ENCODE assay signal across 8 cellular contexts in the genomic region with DNA sequence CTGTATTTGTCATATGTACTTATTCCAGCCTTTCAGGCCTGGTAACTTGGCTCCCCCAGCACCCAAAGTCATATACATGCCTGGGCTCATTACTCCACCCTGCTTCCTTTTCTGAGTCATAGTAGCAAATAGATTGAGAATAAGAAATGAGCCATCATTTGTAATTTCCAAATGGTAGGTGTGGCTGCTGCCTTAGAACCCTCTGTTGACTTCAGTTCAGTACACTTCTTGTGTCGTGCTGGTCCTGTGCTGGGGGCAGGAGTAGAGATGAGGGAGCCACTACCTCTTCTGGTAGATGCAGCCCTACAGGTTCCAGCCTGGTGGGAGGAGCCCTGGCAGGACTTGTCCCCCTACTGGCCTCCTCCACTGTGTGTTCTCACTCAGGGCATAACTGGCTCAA. TPM values are rescaled to one million over a fixed set of nuclear protein-coding genes. Genes with fewer than 3 reads are reported as not detected.
A peak's percentile ranks its signal among the peaks of the same experiment; 100 is the strongest.
DNase-seq lines count a peak whose midpoint lies in the region; ATAC-seq and TF ChIP-seq lines count a peak whose summit lies in the region.

No MANE protein-coding gene starts in this region.

- H3K36me3 ChIP-seq in MG63, result no peaks in the 10 kb centered on the region; the same call in 1 of the 2 replicates
- H3K36me3 ChIP-seq in gastrocnemius medialis, result peaks cover 0 to 17% of the 10 kb centered on the region in 2 donors

- CTCF ChIA-PET in activated naive CD4-positive, alpha-beta T cell treated with anti-CD3 and anti-CD28 coated beads, Interleukin-2, amount 10 ng/mL, durations not matched to agents 7 days and 5 days (lab: Charles Lee), result interaction anchor here (1.1 to 1.3 kb wide), 2 partner anchors 52 to 99 kb away, joined by 4 to 5 read pairs; no protein-coding TSS in a partner anchor

- H3K27ac ChIP-seq in epithelial cell of prostate (peak overlapping the region; percentile 93), gastrocnemius medialis (no peak overlapping the region)

- H3K4me3 ChIP-seq in MG63, result no peak overlapping the region
- H3K4me3 ChIP-seq in gastrocnemius medialis, result no peak overlapping the region

- no peak overlapping the region for H3K27ac Mint-ChIP-seq in activated naive CD4-positive, alpha-beta T cell treated with anti-CD3 and anti-CD28 coated beads, Interleukin-2, amount 10 ng/mL, durations not matched to agents 7 days and 5 days

- intact Hi-C loops in gastrocnemius medialis (cut with DNase I; ENCODE audit: low total_unique reads), result no loop called here

- TF ChIP-seq CTCF in gastrocnemius medialis (IDR thresholded peaks at IDR 0.05 in 4 of 5, conservative IDR thresholded peaks at IDR 0.05 in 1 of 5), result no peak

- no peaks in the 10 kb centered on the region for H3K9me3 Mint-ChIP-seq in activated naive CD4-positive, alpha-beta T cell treated with anti-CD3 and anti-CD28 coated beads, Interleukin-2, amount 10 ng/mL, durations not matched to agents 7 days and 5 days

- no peaks in the 10 kb centered on the region for H3K27me3 ChIP-seq in MG63
- H3K27me3 ChIP-seq in gastrocnemius medialis, result no peaks in the 10 kb centered on the region

- no peak overlapping the region for H3K4me3 Mint-ChIP-seq in activated naive CD4-positive, alpha-beta T cell treated with anti-CD3 and anti-CD28 coated beads, Interleukin-2, amount 10 ng/mL, durations not matched to agents 7 days and 5 days

- peak; percentile 17 for DNase-seq in activated naive CD4-positive, alpha-beta T cell treated with Interleukin-2 at 50 U/mL for 16 hours
- no peak for DNase-seq in activated naive CD4-positive, alpha-beta T cell treated with anti-CD3 and anti-CD28 coated beads, Interleukin-2, amount 10 ng/mL, durations not matched to agents 7 days and 5 days
- DNase-seq in MG63, result peak; percentile 55
- DNase-seq in epithelial cell of prostate (ENCODE audit: low read depth, low spot score), result peak; percentile 72
- peak; percentile 58 for DNase-seq in stromal cell of bone marrow (ENCODE audit: low read depth)
- no peak for DNase-seq in gastrocnemius medialis
- no peak for DNase-seq in NCI-H187 (lab: John Stamatoyannopoulos, UW)

- peaks cover 8% of the 10 kb centered on the region for H3K4me1 Mint-ChIP-seq in activated naive CD4-positive, alpha-beta T cell treated with anti-CD3 and anti-CD28 coated beads, Interleukin-2, amount 10 ng/mL, durations not matched to agents 7 days and 5 days

- peaks cover 39% of the 10 kb centered on the region for H3K36me3 Mint-ChIP-seq in activated naive CD4-positive, alpha-beta T cell treated with anti-CD3 and anti-CD28 coated beads, Interleukin-2, amount 10 ng/mL, durations not matched to agents 7 days and 5 days

- H3K9me3 ChIP-seq in MG63, result no peaks in the 10 kb centered on the region
- H3K9me3 ChIP-seq in gastrocnemius medialis, result no peaks in the 10 kb centered on the region

- in situ Hi-C loops in gastrocnemius medialis (cut with MboI; ENCODE audit: low sequenced_read_pairs in 4 of 4), result no loop called here

- H3K4me1 ChIP-seq in gastrocnemius medialis, result no peaks in the 10 kb centered on the region

- TF ChIP-seq POLR2A in gastrocnemius medialis (IDR thresholded peaks at IDR 0.05), result no peak

- H3K27me3 Mint-ChIP-seq in activated naive CD4-positive, alpha-beta T cell treated with anti-CD3 and anti-CD28 coated beads, Interleukin-2, amount 10 ng/mL, durations not matched to agents 7 days and 5 days, result no peaks in the 10 kb centered on the region

- no peak for ATAC-seq in GM21526 (IDR thresholded peaks at IDR 0.05; ENCODE audit: low FRiP score, unreplicated experiment)
- ATAC-seq in gastrocnemius medialis, result no peak

RNA-seq across cellular contexts. Expression of a gene that starts 11.1 kb away (rescaled TPM):
- 12.9 and 15.7 TPM in 2 replicates for total RNA-seq in MG63 (2014; rRNA removed; shearing (Covaris generic); ENCODE audit: low replicate concordance)
- total RNA-seq in gastrocnemius medialis, result 1 to 10 TPM; 5.0 to 7.2 (median 5.7) TPM

RNA-seq across cellular contexts. Expression of a gene that starts 39.5 kb away (rescaled TPM):
- total RNA-seq in MG63 (2014; rRNA removed; shearing (Covaris generic); ENCODE audit: low replicate concordance), result not detected in 2 replicates
- total RNA-seq in gastrocnemius medialis, result not detected

RNA-seq across cellular contexts. Expression of a gene that starts 40.2 kb away (rescaled TPM):
- 0.27 and 0.40 TPM in 2 replicates for total RNA-seq in MG63 (2014; rRNA removed; shearing (Covaris generic); ENCODE audit: low replicate concordance)
- total RNA-seq in gastrocnemius medialis, result 100 to 1,000 TPM in 3 of 4 donors, 10 to 100 TPM in 1; 93.4 to 128 (median 114) TPM

Comparison
In these comparisons a context has a peak if more than half of its experiments do, and no peak if none do; other contexts are left out.
1. DNase-seq: peak in activated naive CD4-positive, alpha-beta T cell treated with Interleukin-2 at 50 U/mL for 16 hours (single experiment), MG63 (single experiment), epithelial cell of prostate (single experiment) and stromal cell of bone marrow (single experiment); none in activated naive CD4-positive, alpha-beta T cell treated with anti-CD3 and anti-CD28 coated beads, Interleukin-2, amount 10 ng/mL, durations not matched to agents 7 days and 5 days (single experiment), gastrocnemius medialis (0 of 2) and NCI-H187 (0 of 2).
2. RNA of a gene that starts 40.2 kb away (total RNA-seq): 93.4 to 128 TPM in gastrocnemius medialis; 0.27 to 0.40 TPM in MG63; every median in the first group is over 10 times any median in the second.